9 cellular contexts compared by ENCODE assay signal in the genomic region with DNA sequence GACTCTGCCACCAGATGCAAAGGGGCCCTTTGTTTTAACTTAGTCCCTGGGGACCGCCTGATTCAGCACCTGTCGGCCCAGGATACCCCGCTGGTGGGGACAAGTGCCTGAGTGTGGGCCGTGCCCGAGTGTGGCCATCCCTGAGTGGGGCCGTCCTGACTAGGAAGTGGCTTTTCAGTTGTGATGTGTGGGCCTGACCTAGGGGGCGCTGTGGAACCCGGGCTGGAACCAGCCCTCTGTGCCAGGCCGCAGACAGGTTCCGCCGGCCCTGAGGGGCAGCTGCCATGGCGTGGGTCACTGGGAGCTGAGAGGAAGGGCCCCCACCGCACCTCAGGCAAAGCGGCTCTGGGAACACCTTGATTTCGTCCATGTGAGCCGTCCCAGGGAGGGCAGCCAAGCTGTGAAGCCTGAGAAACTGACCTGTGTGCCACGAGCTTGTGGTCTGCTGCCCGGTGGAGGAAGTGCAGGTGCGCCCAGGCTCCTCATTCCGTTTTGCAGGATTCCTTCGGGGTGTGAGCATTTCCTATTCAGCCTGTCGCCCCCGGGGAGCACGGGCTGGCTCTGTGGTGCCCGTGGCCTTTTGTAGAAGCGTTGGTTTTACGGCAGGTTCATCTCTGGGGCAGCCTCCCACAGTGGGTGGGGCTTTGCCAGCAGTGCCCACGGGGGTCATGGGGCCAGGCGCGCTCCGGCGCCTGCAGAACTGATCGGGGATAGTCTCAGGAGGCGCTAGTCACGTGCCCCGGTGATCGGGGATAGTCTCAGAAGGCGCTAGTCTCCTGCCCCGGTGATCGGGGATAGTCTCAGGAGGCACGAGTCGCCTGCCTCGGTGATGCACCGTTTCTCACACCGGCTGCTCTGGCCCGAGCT. TPM values are rescaled to one million over a fixed set of nuclear protein-coding genes. Genes with fewer than 3 reads are reported as not detected.
DNase-seq lines count a peak whose midpoint lies in the region; ATAC-seq lines count a peak whose summit lies in the region.
"Had no signal": no experiment of that assay in that cellular context is flagged by ENCODE, and none has a peak within 500 bp of the region (broad histone marks: within the 10 kb centered on the region; RNA-seq: fewer than 3 reads in every experiment).

No MANE protein-coding gene starts in this region.

- in situ Hi-C loops in T47D (cut with HindIII; ENCODE audit: low pct_unique_long_range_greater_than_20kb, low sequenced_read_pairs): no loop called here

- DNase-seq in DMS 273 treated with DMSO at 0.1 percent for 48 hours (lab: John Stamatoyannopoulos, UW) (peak; percentile 78), T-helper 17 cell (no peak), T47D (ENCODE audit: low read depth in 1 of 2, low spot score in 1 of 2) (peak; percentile 81 to 93), kidney glomerular epithelial cell (lab: John Stamatoyannopoulos, UW) (peak; percentile 43), middle frontal gyrus (ENCODE audit: extremely low spot score, low spot score) (no peak), DMS153 (lab: John Stamatoyannopoulos, UW) (no peak)
- peak; percentile 42 for DNase-seq in stimulated activated CD8-positive, alpha-beta memory T cell treated with anti-CD3 and anti-CD28 coated beads, Interleukin-15, amount 100 ng/mL, for 24 hours (ENCODE audit: low read depth)

- H3K36me3 Mint-ChIP-seq in IgD-negative memory B cell: peaks cover 10% of the 10 kb centered on the region
- H3K36me3 Mint-ChIP-seq in T-helper 17 cell (ENCODE audit: low read depth): peaks cover 6% of the 10 kb centered on the region

- H3K27ac Mint-ChIP-seq in IgD-negative memory B cell (peak overlapping the region; percentile 23 to 85 (median 53)), T-helper 17 cell (peak overlapping the region; percentile 86)

- no peaks in the 10 kb centered on the region for H3K9me3 ChIP-seq in T-helper 17 cell (ENCODE audit: control insufficient read depth, low read length, poor library complexity, severe bottlenecking)

- H3K4me3 Mint-ChIP-seq in IgD-negative memory B cell (peak overlapping the region in 3 of 4 donors; percentile 80 to 91 (median 86)), T-helper 17 cell (peak overlapping the region; percentile 78)

- H3K4me1 Mint-ChIP-seq in IgD-negative memory B cell: peaks cover 33 to 42% (median 35%) of the 10 kb centered on the region in 3 donors
- peaks cover 35% of the 10 kb centered on the region for H3K4me1 Mint-ChIP-seq in T-helper 17 cell

- ATAC-seq in T-helper 17 cell: peak; percentile 62

- no peaks in the 10 kb centered on the region for H3K9me3 Mint-ChIP-seq in IgD-negative memory B cell

- H3K27me3 Mint-ChIP-seq in IgD-negative memory B cell (no peaks in the 10 kb centered on the region), T-helper 17 cell (no peaks in the 10 kb centered on the region)

RNA-seq across cellular contexts. Expression of a gene that starts 5.3 kb away (rescaled TPM):
- polyA plus RNA-seq in IgD-negative memory B cell: 6,684 TPM
- 1,000 to 10,000 TPM; 4,192 to 4,476 TPM for total RNA-seq in T-helper 17 cell

RNA-seq across cellular contexts. Expression of a gene that starts 9.8 kb away (rescaled TPM):
- polyA plus RNA-seq in IgD-negative memory B cell: not detected
- 1 to 10 TPM; 4.7 to 8.2 TPM for total RNA-seq in T-helper 17 cell

RNA-seq across cellular contexts. Expression of a gene that starts 47.7 kb away (rescaled TPM):
- not detected for polyA plus RNA-seq in IgD-negative memory B cell
- total RNA-seq in T-helper 17 cell: not detected
- total RNA-seq: activated CD8-positive, alpha-beta memory T cell treated with anti-CD3 and anti-CD28 coated beads for 36 hours had no signal

RNA-seq across cellular contexts. Expression of a gene that starts 57.5 kb away (rescaled TPM):
- polyA plus RNA-seq in IgD-negative memory B cell: 47.0 TPM
- total RNA-seq in T-helper 17 cell: 100 to 1,000 TPM; 140 to 154 TPM

Comparison
In these comparisons a context has a peak if more than half of its experiments do, and no peak if none do; other contexts are left out.
1. DNase-seq: peak in DMS 273 treated with DMSO at 0.1 percent for 48 hours (single experiment), T47D (2 of 2), kidney glomerular epithelial cell (single experiment) and stimulated activated CD8-positive, alpha-beta memory T cell treated with anti-CD3 and anti-CD28 coated beads, Interleukin-15, amount 100 ng/mL, for 24 hours (single experiment); none in T-helper 17 cell (0 of 3), middle frontal gyrus (single experiment) and DMS153 (single experiment).